8 cellular contexts compared by ENCODE assay signal in the genomic region with DNA sequence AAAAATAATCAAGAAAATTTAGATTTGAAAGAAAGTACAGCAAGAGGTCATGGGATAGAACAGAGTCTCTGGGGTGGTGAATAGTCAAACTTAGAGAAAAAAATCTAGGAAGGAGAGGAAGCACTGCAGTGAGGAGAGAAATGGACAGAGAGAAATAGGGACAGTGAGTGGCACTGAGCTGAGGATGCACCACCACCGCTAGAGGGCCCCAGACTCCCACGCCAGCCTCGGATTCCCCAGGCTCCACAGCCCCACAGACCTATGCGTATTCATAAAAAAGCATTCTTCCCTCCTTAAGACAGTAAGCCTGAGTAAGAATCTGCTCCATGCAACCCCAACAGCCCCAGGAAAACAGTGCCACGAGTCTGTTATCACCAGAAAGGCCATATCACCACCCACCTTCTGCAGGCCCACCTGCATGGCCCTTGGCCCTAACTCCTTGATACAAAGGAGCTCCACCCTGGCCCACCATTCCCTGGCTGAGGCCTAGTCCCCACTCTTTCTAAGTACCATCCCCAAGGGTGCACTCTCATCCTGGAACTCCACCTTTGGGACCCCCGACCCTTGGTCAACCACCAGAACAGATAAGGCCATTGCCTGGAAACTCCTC.
A peak's percentile ranks its signal among the peaks of the same experiment; 100 is the strongest.
DNase-seq lines count a peak whose midpoint lies in the region; ATAC-seq and TF ChIP-seq lines count a peak whose summit lies in the region.

No MANE protein-coding gene starts in this region.

- DNase-seq in D341Med (ENCODE audit: low spot score) = peak; percentile 92
- peak; percentile 80 for DNase-seq in HPDE6-E6E7 (ENCODE audit: extremely low spot score)
- DNase-seq in SK-MEL-5 (ENCODE audit: low read depth, low spot score) = peak; percentile 59
- peak; percentile 27 to 57 (median 44) for DNase-seq in activated naive CD4-positive, alpha-beta T cell (lab: John Stamatoyannopoulos, UW)
- peak; percentile 79 for DNase-seq in globus pallidus (ENCODE audit: low spot score)
- DNase-seq in trophoblast cell = peak; percentile 45 to 77
- peak; percentile 81 to 83 for DNase-seq in upper lobe of left lung

- H3K4me3 ChIP-seq in trophoblast cell (ENCODE audit: low read depth, low read length) (no peak overlapping the region), upper lobe of left lung (no peak overlapping the region)

- no peak overlapping the region for H4K12ac ChIP-seq in trophoblast cell (ENCODE audit: low read depth, low read length)

- no peak overlapping the region for H2AFZ ChIP-seq in trophoblast cell (ENCODE audit: insufficient read depth, low read length, poor library complexity)

- H3K9me3 ChIP-seq in trophoblast cell (ENCODE audit: insufficient read depth, low read depth, low read length) (no peaks in the 10 kb centered on the region), upper lobe of left lung (no peaks in the 10 kb centered on the region)

- in situ Hi-C loops in SK-MEL-5 (cut with HindIII; ENCODE audit: low pct_unique_long_range_greater_than_20kb, low sequenced_read_pairs) = no loop called here

- ATAC-seq in GM19452 (IDR thresholded peaks at IDR 0.05; ENCODE audit: unreplicated experiment) (peak; percentile 41), upper lobe of left lung (ENCODE audit: low FRiP score in 2 of 2) (peak; percentile 89 to 92)

- no peak overlapping the region for H3K4me2 ChIP-seq in trophoblast cell (ENCODE audit: low read length)

- no CpG with 5 or more reads among the region's 6 CpGs for WGBS in trophoblast cell (ENCODE audit: extremely low coverage, insufficient coverage, insufficient read length)
- WGBS in upper lobe of left lung, 2 donors = 19% methylated on average over 6 of the region's 6 CpGs

- H3K14ac ChIP-seq in trophoblast cell (ENCODE audit: low read length) = no peak overlapping the region

- no peak overlapping the region for H2BK120ac ChIP-seq in trophoblast cell (ENCODE audit: insufficient read depth, low read length, poor library complexity)

- no peak overlapping the region for H4K91ac ChIP-seq in trophoblast cell (ENCODE audit: low read depth, low read length)

- no peak overlapping the region for H3K18ac ChIP-seq in trophoblast cell (ENCODE audit: low read length)

- no peak overlapping the region for H4K8ac ChIP-seq in trophoblast cell (ENCODE audit: low read depth, low read length)

- H3K4me1 ChIP-seq in trophoblast cell (ENCODE audit: control insufficient read depth in 1 of 2, insufficient read depth in 2 of 2, low read length in 2 of 2) (peaks cover 0 to 1% of the 10 kb centered on the region in 2 experiments), upper lobe of left lung (peaks cover 3 to 22% (median 14%) of the 10 kb centered on the region in 4 donors)

- no peak overlapping the region for H2BK5ac ChIP-seq in trophoblast cell (ENCODE audit: low read depth, low read length, poor library complexity)

- H3K27me3 ChIP-seq in trophoblast cell (ENCODE audit: insufficient read depth, low read length) = no peaks in the 10 kb centered on the region
- H3K27me3 ChIP-seq in upper lobe of left lung = no peaks in the 10 kb centered on the region

- no peak for TF ChIP-seq POLR2A in upper lobe of left lung (IDR thresholded peaks at IDR 0.05)

- H3K27ac ChIP-seq in trophoblast cell (ENCODE audit: low read depth, low read length) (no peak overlapping the region), upper lobe of left lung (no peak overlapping the region)

- H3K79me2 ChIP-seq in trophoblast cell (ENCODE audit: control insufficient read depth, insufficient read depth, low read length, poor library complexity) = no peaks in the 10 kb centered on the region

- no peak overlapping the region for H2BK12ac ChIP-seq in trophoblast cell (ENCODE audit: low read length)

- peak; percentile 77 to 86 (median 82) for TF ChIP-seq CTCF in upper lobe of left lung (IDR thresholded peaks at IDR 0.05)

- no peak overlapping the region for H3K23ac ChIP-seq in trophoblast cell (ENCODE audit: low read length)

- no peak overlapping the region for H3K9ac ChIP-seq in trophoblast cell (ENCODE audit: low read length)

- TF ChIP-seq EP300 in upper lobe of left lung (IDR thresholded peaks at IDR 0.05) = no peak

- H2AK5ac ChIP-seq in trophoblast cell (ENCODE audit: low read length) = no peak overlapping the region

- H3K4ac ChIP-seq in trophoblast cell (ENCODE audit: low read depth, low read length) = no peak overlapping the region

- no peaks in the 10 kb centered on the region for H3K36me3 ChIP-seq in trophoblast cell (ENCODE audit: control insufficient read depth in 1 of 2, insufficient read depth in 2 of 2, low read length in 2 of 2)
- peaks cover 0 to 20% (median 7%) of the 10 kb centered on the region in 4 donors for H3K36me3 ChIP-seq in upper lobe of left lung

- H3K79me1 ChIP-seq in trophoblast cell (ENCODE audit: low read length) = no peaks in the 10 kb centered on the region
